13 cellular contexts compared by ENCODE assay signal in the genomic region with DNA sequence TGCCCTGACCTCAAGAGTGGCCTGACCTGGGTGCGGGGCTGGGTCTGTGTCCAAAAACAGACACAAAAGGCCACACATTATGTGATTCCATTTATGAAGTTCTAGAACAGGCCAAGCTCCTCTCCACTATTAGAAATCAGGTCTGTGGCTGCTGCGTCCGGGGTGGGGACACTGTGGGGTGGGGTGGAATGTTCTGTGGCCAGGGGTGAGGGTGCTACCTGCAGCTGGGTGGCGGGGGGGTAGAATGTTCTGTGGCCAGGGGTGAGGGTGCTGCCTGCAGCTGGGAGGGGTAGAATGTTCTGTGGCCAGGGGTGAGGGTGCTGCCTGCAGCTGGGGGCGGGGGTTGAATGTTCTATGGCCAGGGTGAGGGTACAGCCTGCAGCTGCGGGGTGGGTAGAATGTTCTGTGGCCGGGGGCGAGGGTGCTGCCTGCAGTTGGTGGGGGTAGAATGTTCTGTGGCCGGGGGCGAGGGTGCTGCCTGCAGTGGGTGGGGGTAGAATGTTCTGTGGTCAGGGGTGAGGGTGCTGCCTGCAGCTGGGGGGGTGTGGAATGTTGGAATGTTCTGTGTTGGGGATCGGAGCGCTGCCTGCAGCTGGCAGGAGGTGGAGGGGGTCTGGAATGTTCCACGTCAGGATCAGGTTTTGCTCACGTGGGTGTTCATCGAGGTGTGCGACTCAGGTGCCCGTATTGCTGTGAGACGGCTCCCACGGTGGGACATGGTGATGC. TPM values are rescaled to one million over a fixed set of nuclear protein-coding genes. Genes with fewer than 3 reads are reported as not detected.
A peak's percentile ranks its signal among the peaks of the same experiment; 100 is the strongest.
DNase-seq lines count a peak whose midpoint lies in the region; ATAC-seq and TF ChIP-seq lines count a peak whose summit lies in the region.
"Had no signal": no experiment of that assay in that cellular context is flagged by ENCODE, and none has a peak within 500 bp of the region (broad histone marks: within the 10 kb centered on the region; RNA-seq: fewer than 3 reads in every experiment).

No MANE protein-coding gene starts in this region.

- H3K36me3 ChIP-seq in Peyer's patch, result no peaks in the 10 kb centered on the region
- H3K36me3 ChIP-seq: left ventricle myocardium inferior had no signal

- ATAC-seq in central memory CD8-positive, alpha-beta T cell (replicated peaks; ENCODE audit: extremely low read depth, poor library complexity, severe bottlenecking), result peak; percentile 87
- peak; percentile 1 for ATAC-seq in sciatic nerve
- ATAC-seq: activated T-cell treated with anti-CD3 and anti-CD28 coated beads, Interleukin-2, amount 50 U/mL, for 72 hours; Panc1 had no signal

- peak in 2 of 3 donors; percentile 42 to 62 for DNase-seq in Peyer's patch
- DNase-seq in central memory CD8-positive, alpha-beta T cell (ENCODE audit: low spot score in 2 of 2), result peak in 1 of 2 donors; percentile 58
- no peak for DNase-seq in sciatic nerve (ENCODE audit: low spot score)
- DNase-seq in NCI-H1092 treated with DMSO at 0.1 percent for 48 hours (lab: John Stamatoyannopoulos, UW), result no peak
- no peak for DNase-seq in effector CD4-positive, alpha-beta T cell
- DNase-seq: activated T-cell treated with anti-CD3 and anti-CD28 coated beads, Interleukin-2, amount 50 U/mL, for 72 hours; NCI-H187 treated with DMSO at 0.1 percent for 48 hours; NCI-H69; stimulated activated CD4-positive, alpha-beta T cell treated with anti-CD3 and anti-CD28 coated beads, Interleukin-4, amount 100 ng/mL, for 24 hours had no signal

- H3K36me3 Mint-ChIP-seq in central memory CD8-positive, alpha-beta T cell (ENCODE audit: insufficient read depth), result peaks cover 2% of the 10 kb centered on the region
- H3K36me3 Mint-ChIP-seq: brain had no signal

- peaks cover 0 to 14% (median 0%) of the 10 kb centered on the region in 4 donors for H3K4me1 ChIP-seq in Peyer's patch

- TF ChIP-seq POLR2A in Peyer's patch (IDR thresholded peaks at IDR 0.05), result no peak

- H3K9me3 ChIP-seq in Peyer's patch, result no peaks in the 10 kb centered on the region
- H3K9me3 ChIP-seq: left ventricle myocardium inferior had no signal

- no peak overlapping the region for H3K4me3 ChIP-seq in Peyer's patch
- H3K4me3 ChIP-seq: left ventricle myocardium inferior had no signal

- no peaks in the 10 kb centered on the region for H3K27me3 ChIP-seq in Peyer's patch

- H3K4me3 Mint-ChIP-seq in central memory CD8-positive, alpha-beta T cell, result peak overlapping the region; percentile 76
- H3K4me3 Mint-ChIP-seq: activated T-cell treated with anti-CD3 and anti-CD28 coated beads, Interleukin-2, amount 50 U/mL, for 72 hours; brain; neural crest cell had no signal

- H3K27me3 Mint-ChIP-seq in central memory CD8-positive, alpha-beta T cell, result no peaks in the 10 kb centered on the region
- H3K27me3 Mint-ChIP-seq: brain had no signal

- H3K27ac ChIP-seq in Peyer's patch, result peak overlapping the region in 1 of 4 donors; percentile 42

- peaks cover 57% of the 10 kb centered on the region for H3K4me1 Mint-ChIP-seq in central memory CD8-positive, alpha-beta T cell

- intact Hi-C loops in sciatic nerve (cut with DNase I), result no loop called here

- peak overlapping the region; percentile 87 for H3K27ac Mint-ChIP-seq in central memory CD8-positive, alpha-beta T cell (ENCODE audit: low read depth)
- H3K27ac Mint-ChIP-seq: activated T-cell treated with anti-CD3 and anti-CD28 coated beads, Interleukin-2, amount 50 U/mL, for 72 hours; brain had no signal

- H3K9me3 Mint-ChIP-seq in central memory CD8-positive, alpha-beta T cell, result no peaks in the 10 kb centered on the region

- TF ChIP-seq CTCF in Peyer's patch (IDR thresholded peaks at IDR 0.05), result no peak

RNA-seq across cellular contexts. Expression of a gene that starts 8.3 kb away (rescaled TPM):
- total RNA-seq in Peyer's patch (1 to 10 TPM in 3 of 4 donors, not detected in 1; 1.8 to 8.7 (median 7.9) TPM), sciatic nerve (8.6 TPM)

RNA-seq across cellular contexts. Expression of a gene that starts 15.3 kb away (rescaled TPM):
- total RNA-seq in Peyer's patch, result 100 to 1,000 TPM in 1 of 4 donors, 10 to 100 TPM in 2, not detected in 1; 24.9 to 148 (median 66.2) TPM
- not detected for total RNA-seq in sciatic nerve

RNA-seq across cellular contexts. Expression of a gene that starts 15.8 kb away (rescaled TPM):
- total RNA-seq in Peyer's patch, result 100 to 1,000 TPM; 247 to 470 (median 336) TPM
- total RNA-seq in sciatic nerve, result 59.9 TPM

RNA-seq across cellular contexts. Expression of a gene that starts 16.9 kb away (rescaled TPM):
- 10 to 100 TPM in 2 of 4 donors, 1 to 10 TPM in 2; 1.2 to 21.5 (median 7.8) TPM for total RNA-seq in Peyer's patch
- total RNA-seq in sciatic nerve, result 1,668 TPM
- total RNA-seq: activated T-cell treated with anti-CD3 and anti-CD28 coated beads, Interleukin-2, amount 50 U/mL, for 72 hours; neural crest cell had no signal

RNA-seq across cellular contexts. Expression of a gene that starts 22.4 kb away (rescaled TPM):
- total RNA-seq in Peyer's patch, result under 1 TPM in 2 of 4 donors, not detected in 2; 0.28 to 0.83 TPM
- total RNA-seq in sciatic nerve, result 4.1 TPM
- total RNA-seq: activated T-cell treated with anti-CD3 and anti-CD28 coated beads, Interleukin-2, amount 50 U/mL, for 72 hours; neural crest cell had no signal

Comparison
In these comparisons a context has a peak if more than half of its experiments do, and no peak if none do; other contexts are left out.
1. DNase-seq: peak in Peyer's patch (2 of 3); none in sciatic nerve (single experiment), NCI-H1092 treated with DMSO at 0.1 percent for 48 hours (single experiment) and effector CD4-positive, alpha-beta T cell (single experiment).